ENCODE assay signal across 22 cellular contexts in genomic region chr1:116104667-116105066, GRCh38. TPM values are rescaled to one million over a fixed set of nuclear protein-coding genes. Genes with fewer than 3 reads are reported as not detected.
DNase-seq lines count a peak whose midpoint lies in the region; ATAC-seq, FAIRE-seq and TF ChIP-seq lines count a peak whose summit lies in the region.
"Had no signal": no experiment of that assay in that cellular context is flagged by ENCODE, and none has a peak within 500 bp of the region (broad histone marks: within the 10 kb centered on the region; RNA-seq: fewer than 3 reads in every experiment).

No MANE protein-coding gene starts in this region.

- H3K36me3 ChIP-seq in bronchial epithelial cell (ENCODE audit: control insufficient read depth, insufficient read depth, low read length) (no peaks in the 10 kb centered on the region), stomach (no peaks in the 10 kb centered on the region)
- H3K36me3 ChIP-seq: BLaER1, SJCRH30 had no signal

- 70 to 84% (median 74%) methylated on average over 3 of the region's 3 CpGs for WGBS in stomach, 5 donors
- 70 to 71% methylated on average over 3 of the region's 3 CpGs for WGBS in lower leg skin, 2 donors

- DNase-seq in GM12891 (ENCODE audit: insufficient read length, low spot score), result no peak
- no peak for DNase-seq in bronchial epithelial cell (ENCODE audit: low read depth)
- DNase-seq in stomach, result no peak
- DNase-seq in activated naive CD4-positive, alpha-beta T cell (lab: John Stamatoyannopoulos, UW), result no peak
- no peak for DNase-seq in amniotic stem cell (lab: John Stamatoyannopoulos, UW)
- DNase-seq in lower leg skin (ENCODE audit: low spot score in 2 of 2), result no peak
- DNase-seq: Calu3; CD8-positive, alpha-beta T cell; DMS79; HFFc6; NCI-H1105; NCI-H2081; NCI-H2171 treated with DMSO at 0.1 percent for 48 hours; NCI-H510A; SJCRH30; T-helper 17 cell had no signal

- no peaks in the 10 kb centered on the region for H3K9me3 ChIP-seq in stomach
- H3K9me3 ChIP-seq: A549, BLaER1, SJCRH30 had no signal

- H3K27me3 ChIP-seq in bronchial epithelial cell (ENCODE audit: control insufficient read depth, insufficient read depth, low read length) (no peaks in the 10 kb centered on the region), stomach (no peaks in the 10 kb centered on the region)
- H3K27me3 ChIP-seq: BLaER1, SJCRH30 had no signal

- TF ChIP-seq POLR2A in GM12891 (IDR thresholded peaks at IDR 0.05; ENCODE audit: low read depth, low read length), result no peak
- TF ChIP-seq POLR2A in stomach (IDR thresholded peaks at IDR 0.05), result no peak
- no peak for TF ChIP-seq POLR2A in lower leg skin (IDR thresholded peaks at IDR 0.05)

- no peak overlapping the region for H3K27ac ChIP-seq in stomach
- H3K27ac ChIP-seq: A549, BLaER1, SJCRH30 had no signal

- intact Hi-C loops in stomach (cut with DNase I; ENCODE audit: low total_unique reads) (no loop called here), lower leg skin (cut with DNase I; ENCODE audit: low total_unique reads) (no loop called here)

- TF ChIP-seq CTCF in bronchial epithelial cell (IDR thresholded peaks at IDR 0.05; ENCODE audit: insufficient read depth, low read length, severe bottlenecking) (no peak), stomach (IDR thresholded peaks at IDR 0.05) (no peak), lower leg skin (IDR thresholded peaks at IDR 0.05) (no peak)

- H3K4me1 ChIP-seq in stomach, result no peaks in the 10 kb centered on the region
- H3K4me1 ChIP-seq: SJCRH30 had no signal

- ATAC-seq in GM18870 (IDR thresholded peaks at IDR 0.05; ENCODE audit: unreplicated experiment) (peak; percentile 51), HG03159 (IDR thresholded peaks at IDR 0.05; ENCODE audit: unreplicated experiment) (peak; percentile 79)
- ATAC-seq: A549; CD8-positive, alpha-beta T cell; K562; T-helper 17 cell had no signal

- FAIRE-seq in GM12891 (lab: Jason Lieb, UNC) (peak; percentile 31), bronchial epithelial cell (lab: Jason Lieb, UNC) (peak; percentile 73)
- FAIRE-seq: A549, H54, K562 had no signal

- H3K4me3 ChIP-seq in bronchial epithelial cell (ENCODE audit: low read depth, low read length) (no peak overlapping the region), stomach (no peak overlapping the region), lower leg skin (ENCODE audit: low read depth, poor library complexity, severe bottlenecking) (no peak overlapping the region)
- H3K4me3 ChIP-seq: A549, BLaER1, K562, SJCRH30 had no signal

- no peak for TF ChIP-seq EP300 in stomach (IDR thresholded peaks at IDR 0.05)

TF ChIP-seq in GM12891, 5 proteins besides CTCF, POLR2A, EP300 and RAD21:
- TF ChIP-seq SPI1 (IDR thresholded peaks at IDR 0.05; ENCODE audit: low read depth, low read length), result no peak
- no peak for TF ChIP-seq POLR2AphosphoS5 (IDR thresholded peaks at IDR 0.05; ENCODE audit: low read depth, low read length)
- TF ChIP-seq TAF1 (IDR thresholded peaks at IDR 0.05; ENCODE audit: low read depth, low read length), result no peak
- TF ChIP-seq PAX5 (IDR thresholded peaks at IDR 0.05; ENCODE audit: insufficient read depth, low read length, severe bottlenecking), result no peak
- TF ChIP-seq POU2F2 (IDR thresholded peaks at IDR 0.05; ENCODE audit: low read depth, low read length), result no peak

RNA-seq across cellular contexts. Expression of gene MAB21L3, which starts 6.5 kb away (rescaled TPM):
- polyA plus RNA-seq in GM12891 (2012; ENCODE audit: low read depth, missing spikeins), result 0.80 TPM
- total RNA-seq in bronchial epithelial cell (0.53 and 1.9 TPM in 2 replicates), stomach (under 1 TPM in 1 of 5 donors, not detected in 4; 0.18 TPM), lower leg skin (10 to 100 TPM; 17.7 to 27.1 (median 23.4) TPM)
- under 1 TPM in 1 of 3 donors, not detected in 2; 0.60 TPM for polyA plus RNA-seq in stomach
- total RNA-seq: CD8-positive, alpha-beta T cell; K562; T-helper 17 cell had no signal
- polyA plus RNA-seq: K562 had no signal
